15 cellular contexts compared by ENCODE assay signal in the genomic region with DNA sequence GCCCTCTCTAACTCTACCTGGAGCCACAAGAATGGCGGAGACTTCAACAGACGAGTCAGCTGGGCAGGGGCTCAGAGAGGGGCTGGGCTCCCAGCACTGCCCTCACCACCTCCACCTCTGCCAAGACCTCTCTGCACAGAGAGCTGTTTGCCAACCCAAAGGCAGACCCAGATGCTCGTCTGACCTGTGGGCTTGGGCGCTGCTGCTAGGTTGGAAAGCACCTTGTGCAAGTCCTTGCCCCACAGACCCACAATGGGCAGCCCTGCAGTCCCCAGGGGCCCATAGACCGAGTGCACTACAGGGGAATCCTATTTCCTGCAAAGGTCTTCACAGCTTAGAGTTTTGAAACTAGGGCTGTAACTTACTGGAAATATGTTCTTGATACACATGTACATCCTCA. TPM values are rescaled to one million over a fixed set of nuclear protein-coding genes. Genes with fewer than 3 reads are reported as not detected.
"Had no signal": no experiment of that assay in that cellular context is flagged by ENCODE, and none has a peak within 500 bp of the region (broad histone marks: within the 10 kb centered on the region; RNA-seq: fewer than 3 reads in every experiment).

No MANE protein-coding gene starts in this region.

- H3K27ac ChIP-seq: transverse colon had no signal

- H3K27me3 ChIP-seq: transverse colon had no signal

- H3K36me3 ChIP-seq: transverse colon had no signal

- H3K4me3 ChIP-seq: mucosa of descending colon, transverse colon had no signal

- H3K27ac Mint-ChIP-seq: activated naive CD4-positive, alpha-beta T cell treated with anti-CD3 and anti-CD28 coated beads, Interleukin-2, amount 10 ng/mL, durations not matched to agents 7 days and 5 days; activated T-helper 2 cell treated with anti-CD3 and anti-CD28 coated beads, Interferon-gamma antibody, Interleukin-2, Interleukin-4, amounts not matched to agents 10 μg/mL and 5 μg/mL and 100 μg/mL, durations not matched to agents 14 hours and 24 hours and 36 hours; naive thymus-derived CD4-positive, alpha-beta T cell had no signal

- H3K9me3 ChIP-seq: mucosa of descending colon, transverse colon had no signal

- DNase-seq: activated CD4-positive, alpha-beta T cell treated with anti-CD3 and anti-CD28 coated beads for 1 hour; activated CD4-positive, alpha-beta T cell treated with anti-CD3 and anti-CD28 coated beads, Interleukin-2, amount 50 U/mL, for 48 hours; activated naive CD4-positive, alpha-beta T cell treated with anti-CD3 and anti-CD28 coated beads, Interleukin-2, amount 10 ng/mL, durations not matched to agents 7 days and 5 days; mammary epithelial cell; mucosa of descending colon; naive thymus-derived CD4-positive, alpha-beta T cell; retina; stimulated activated CD4-positive, alpha-beta T cell treated with anti-CD3 and anti-CD28 coated beads, Interleukin-12 subunit alpha, Interleukin-12 subunit beta, amount 100 ng/mL, for 4 hours; stimulated activated CD4-positive, alpha-beta T cell treated with anti-CD3 and anti-CD28 coated beads, Interleukin-2, amount 100 ng/mL, for 24 hours; stimulated activated naive CD4-positive, alpha-beta T cell; substantia nigra; T1000; transverse colon had no signal

- H3K27me3 Mint-ChIP-seq: activated naive CD4-positive, alpha-beta T cell treated with anti-CD3 and anti-CD28 coated beads, Interleukin-2, amount 10 ng/mL, durations not matched to agents 7 days and 5 days; naive thymus-derived CD4-positive, alpha-beta T cell had no signal

- H3K4me3 Mint-ChIP-seq: activated naive CD4-positive, alpha-beta T cell treated with anti-CD3 and anti-CD28 coated beads, Interleukin-2, amount 10 ng/mL, durations not matched to agents 7 days and 5 days; naive thymus-derived CD4-positive, alpha-beta T cell had no signal

- H3K4me1 Mint-ChIP-seq: activated naive CD4-positive, alpha-beta T cell treated with anti-CD3 and anti-CD28 coated beads, Interleukin-2, amount 10 ng/mL, durations not matched to agents 7 days and 5 days had no signal

- H3K9me3 Mint-ChIP-seq: activated naive CD4-positive, alpha-beta T cell treated with anti-CD3 and anti-CD28 coated beads, Interleukin-2, amount 10 ng/mL, durations not matched to agents 7 days and 5 days; activated T-helper 2 cell treated with anti-CD3 and anti-CD28 coated beads, Interferon-gamma antibody, Interleukin-2, Interleukin-4, amounts not matched to agents 10 μg/mL and 5 μg/mL and 100 μg/mL, durations not matched to agents 14 hours and 24 hours and 36 hours had no signal

- ATAC-seq: mucosa of descending colon; naive thymus-derived CD4-positive, alpha-beta T cell had no signal

RNA-seq across cellular contexts. Expression of a gene that starts 13.3 kb away (rescaled TPM):
- total RNA-seq: epithelial cell of proximal tubule had no signal
